Comparison of ENCODE assay signal across 1 cellular context in genomic region chrX:19630228-19630627, GRCh38.
TF ChIP-seq lines count a peak whose summit lies in the region.

No MANE protein-coding gene starts in this region.

TF ChIP-seq in GM12878, 131 proteins besides CTCF, POLR2A, EP300 and RAD21 (continued from another document and continues in another):
- TF ChIP-seq BHLHE40 (IDR thresholded peaks at IDR 0.05; ENCODE audit: borderline replicate concordance in 1 of 2, low read depth in 2 of 2, low read length in 1 of 2) (0 out of 4 replicates have a peak, but pooled peaks of 1 of the 2 experiments have one; percentile 21), PAX8 (IDR thresholded peaks at IDR 0.05) (no peak), CREM (IDR thresholded peaks at IDR 0.05; ENCODE audit: low read depth) (no peak), TBL1XR1 (IDR thresholded peaks at IDR 0.05; ENCODE audit: low read depth, low read length) (no peak), RELB (IDR thresholded peaks at IDR 0.05; ENCODE audit: low read depth) (0 out of 2 replicates have a peak, but pooled peaks have one; percentile 39), PBX3 (IDR thresholded peaks at IDR 0.05; ENCODE audit: insufficient replicate concordance, low read depth, low read length) (no peak), ZNF217 (IDR thresholded peaks at IDR 0.05) (no peak), LARP7 (IDR thresholded peaks at IDR 0.05) (no peak), POU2F2 (IDR thresholded peaks at IDR 0.05; ENCODE audit: borderline replicate concordance, low read depth, low read length) (no peak), BCL11A (IDR thresholded peaks at IDR 0.05; ENCODE audit: low read depth, low read length) (0 out of 2 replicates have a peak, but pooled peaks have one; percentile 26), CBX5 (IDR thresholded peaks at IDR 0.05; ENCODE audit: low read depth) (no peak), ZNF384 (IDR thresholded peaks at IDR 0.05; ENCODE audit: borderline replicate concordance, low read depth, low read length) (no peak), BRCA1 (IDR thresholded peaks at IDR 0.05; ENCODE audit: low read depth, low read length) (no peak), NFIC (IDR thresholded peaks at IDR 0.05; ENCODE audit: low read depth, low read length) (peak; percentile 40; the same call in 1 of the 2 replicates), DPF2 (IDR thresholded peaks at IDR 0.05) (peak; percentile 45; the same call in 1 of the 2 replicates), KLF5 (IDR thresholded peaks at IDR 0.05; ENCODE audit: partially characterized antibody) (no peak), KAT2A (conservative IDR thresholded peaks at IDR 0.05; ENCODE audit: control insufficient read depth, low read depth, low read length) (no peak), ZNF207 (IDR thresholded peaks at IDR 0.05; ENCODE audit: borderline replicate concordance) (no peak), TARDBP (IDR thresholded peaks at IDR 0.05; ENCODE audit: borderline replicate concordance) (no peak), NR2F1 (conservative IDR thresholded peaks at IDR 0.05) (no peak), IKZF2 (IDR thresholded peaks at IDR 0.05) (peak; percentile 58 to 64; a peak in 3 of 4 replicates), MYC (IDR thresholded peaks at IDR 0.05; ENCODE audit: insufficient read depth, insufficient read length, insufficient replicate concordance, low read length, severe bottlenecking) (no peak), PKNOX1 (IDR thresholded peaks at IDR 0.05) (no peak), SPI1 (IDR thresholded peaks at IDR 0.05; ENCODE audit: borderline replicate concordance, insufficient read depth, low read depth, low read length) (peak; percentile 60; the same call in 1 of the 2 replicates), ETV6 (conservative IDR thresholded peaks at IDR 0.05 in 1 of 2, IDR thresholded peaks at IDR 0.05 in 1 of 2; ENCODE audit: borderline replicate concordance in 1 of 2, low read depth in 1 of 2) (peak in 1 of 2 experiments; percentile 36; a peak in 1 of 4 replicates), RFX5 (IDR thresholded peaks at IDR 0.05; ENCODE audit: low read depth, low read length) (no peak), ZNF622 (IDR thresholded peaks at IDR 0.05) (no peak), NFYA (IDR thresholded peaks at IDR 0.05; ENCODE audit: borderline replicate concordance, low read depth, low read length) (no peak), IRF4 (IDR thresholded peaks at IDR 0.05; ENCODE audit: low read depth, low read length) (no peak), JUNB (IDR thresholded peaks at IDR 0.05) (no peak), ZZZ3 (IDR thresholded peaks at IDR 0.05; ENCODE audit: control insufficient read depth, insufficient read length, low read depth) (no peak), MTA2 (IDR thresholded peaks at IDR 0.05; ENCODE audit: low read depth) (peak; percentile 95), NBN (IDR thresholded peaks at IDR 0.05) (no peak), SKIL (IDR thresholded peaks at IDR 0.05; ENCODE audit: low read depth, poor library complexity, severe bottlenecking) (no peak), CBFB (IDR thresholded peaks at IDR 0.05; ENCODE audit: low read depth) (no peak), USF2 (IDR thresholded peaks at IDR 0.05; ENCODE audit: borderline replicate concordance, low read depth, low read length) (no peak), BACH1 (IDR thresholded peaks at IDR 0.05; ENCODE audit: borderline replicate concordance) (no peak), KDM1A (IDR thresholded peaks at IDR 0.05; ENCODE audit: borderline replicate concordance) (no peak), IKZF1 (conservative IDR thresholded peaks at IDR 0.05) (peak; percentile 64), FOXM1 (IDR thresholded peaks at IDR 0.05; ENCODE audit: low read depth, low read length) (no peak), MAX (IDR thresholded peaks at IDR 0.05; ENCODE audit: low read depth, low read length) (no peak), ATF7 (IDR thresholded peaks at IDR 0.05; ENCODE audit: low read depth) (peak; percentile 43; the same call in 1 of the 2 replicates), RBBP5 (conservative IDR thresholded peaks at IDR 0.05) (no peak), SREBF1 (IDR thresholded peaks at IDR 0.05; ENCODE audit: low read length) (no peak), CUX1 (IDR thresholded peaks at IDR 0.05; ENCODE audit: insufficient replicate concordance, low read depth, low read length) (no peak), MLLT1 (IDR thresholded peaks at IDR 0.05) (no peak), TCF7 (IDR thresholded peaks at IDR 0.05; ENCODE audit: borderline replicate concordance) (no peak), EED (IDR thresholded peaks at IDR 0.05; ENCODE audit: low read depth) (no peak), MEF2A (IDR thresholded peaks at IDR 0.05; ENCODE audit: insufficient read depth, low read depth, low read length) (no peak), STAT1 (conservative IDR thresholded peaks at IDR 0.05) (no peak), ZBTB4 (CRISPR knock-in tag; IDR thresholded peaks at IDR 0.05) (no peak), MEF2B (IDR thresholded peaks at IDR 0.05; ENCODE audit: partially characterized antibody, poor library complexity, severe bottlenecking) (peak; percentile 33), SRF (IDR thresholded peaks at IDR 0.05; ENCODE audit: low read depth in 2 of 2, low read length in 2 of 2) (no peak)
